Comparison of ENCODE assay signal across 6 cellular contexts in the genomic region with DNA sequence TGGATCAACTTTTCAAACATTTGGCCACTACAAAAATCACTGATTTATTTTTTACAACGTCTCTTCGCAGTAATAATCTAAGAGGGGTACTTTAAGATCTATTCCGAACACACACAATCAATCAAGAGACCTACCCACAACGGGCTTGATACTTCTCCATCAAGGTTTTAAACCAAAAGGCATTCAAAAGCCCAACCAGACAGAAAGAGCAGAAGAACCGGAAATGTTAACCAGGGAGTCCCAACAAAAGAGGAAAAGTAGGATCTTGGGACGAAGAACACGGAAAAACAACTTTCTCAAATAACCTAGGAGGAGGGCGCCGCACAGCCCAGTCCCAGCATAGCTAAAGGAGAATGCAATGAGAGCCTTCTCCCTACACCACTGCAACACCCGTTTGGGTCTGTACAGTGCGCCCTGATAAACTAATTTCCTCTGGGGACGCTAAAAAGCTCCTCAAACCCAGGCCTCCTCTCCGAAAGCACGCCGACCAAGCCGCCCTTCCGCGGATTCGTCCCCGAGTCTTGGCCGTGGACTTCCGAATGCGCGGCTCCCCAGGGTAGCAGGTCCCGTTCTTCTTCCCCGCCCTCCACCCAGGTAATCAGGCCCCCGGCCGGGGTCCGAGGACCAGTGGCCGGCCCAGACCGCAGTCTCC.
DNase-seq lines count a peak whose midpoint lies in the region.

No MANE protein-coding gene starts in this region.

- H3K9ac ChIP-seq in iPS-20b (ENCODE audit: low read depth, low read length): peak overlapping the region; percentile 83

- peak overlapping the region; percentile 92 for H3K4me3 Mint-ChIP-seq in T-helper 2 cell treated with Interferon-gamma antibody and Interleukin-4, amounts not matched to agents 5 μg/mL and 100 μg/mL, for 36 hours

- H3K4me1 ChIP-seq in iPS-20b (ENCODE audit: insufficient read depth, low read length): peaks cover 14% of the 10 kb centered on the region

- peak overlapping the region; percentile 2 for H3K27ac ChIP-seq in iPS-20b (ENCODE audit: low read length)

- no peaks in the 10 kb centered on the region for H3K9me3 Mint-ChIP-seq in T-helper 2 cell treated with Interferon-gamma antibody and Interleukin-4, amounts not matched to agents 5 μg/mL and 100 μg/mL, for 36 hours

- peaks cover 47% of the 10 kb centered on the region for H3K36me3 ChIP-seq in iPS-20b (ENCODE audit: insufficient read depth, low read depth, low read length)

- no peaks in the 10 kb centered on the region for H3K27me3 ChIP-seq in iPS-20b (ENCODE audit: insufficient read depth, low read length)

- H3K36me3 Mint-ChIP-seq in T-helper 2 cell treated with Interferon-gamma antibody and Interleukin-4, amounts not matched to agents 5 μg/mL and 100 μg/mL, for 36 hours (ENCODE audit: low read depth): peaks cover 28% of the 10 kb centered on the region

- peak overlapping the region; percentile 89 for H3K27ac Mint-ChIP-seq in T-helper 2 cell treated with Interferon-gamma antibody and Interleukin-4, amounts not matched to agents 5 μg/mL and 100 μg/mL, for 36 hours

- no peaks in the 10 kb centered on the region for H3K27me3 Mint-ChIP-seq in T-helper 2 cell treated with Interferon-gamma antibody and Interleukin-4, amounts not matched to agents 5 μg/mL and 100 μg/mL, for 36 hours (ENCODE audit: low read depth)

- H3K4me3 ChIP-seq in iPS-20b (ENCODE audit: low read length): peak overlapping the region; percentile 76

- H3K9me3 ChIP-seq in iPS-20b (ENCODE audit: insufficient read depth, low read depth, low read length): no peaks in the 10 kb centered on the region

- DNase-seq in stimulated activated CD4-positive, alpha-beta T cell treated with anti-CD3 and anti-CD28 coated beads, Interleukin-4, amount 100 ng/mL, for 24 hours: peak; percentile 49
- DNase-seq in stimulated activated CD4-positive, alpha-beta T cell treated with anti-CD3 and anti-CD28 coated beads, Interleukin-1b, Interleukin-23, amount 100 ng/mL, for 48 hours: no peak
- no peak for DNase-seq in T-helper 2 cell treated with Interferon-gamma antibody and Interleukin-4, amounts not matched to agents 5 μg/mL and 100 μg/mL, for 36 hours (ENCODE audit: low spot score)
- DNase-seq in amniotic stem cell (lab: John Stamatoyannopoulos, UW) (no peak), NCI-H187 treated with DMSO at 0.1 percent for 48 hours (lab: John Stamatoyannopoulos, UW) (no peak)

- peaks cover 37% of the 10 kb centered on the region for H3K4me1 Mint-ChIP-seq in T-helper 2 cell treated with Interferon-gamma antibody and Interleukin-4, amounts not matched to agents 5 μg/mL and 100 μg/mL, for 36 hours (ENCODE audit: low read depth)
